Comparison of ENCODE assay signal across 8 cellular contexts in genomic region chr7:26293569-26294308, GRCh38. TPM values are rescaled to one million over a fixed set of nuclear protein-coding genes. Genes with fewer than 3 reads are reported as not detected.
DNase-seq lines count a peak whose midpoint lies in the region; ATAC-seq and TF ChIP-seq lines count a peak whose summit lies in the region.

No MANE protein-coding gene starts in this region.

- peaks cover 50% of the 10 kb centered on the region for H3K4me1 Mint-ChIP-seq in activated naive CD8-positive, alpha-beta T cell treated with anti-CD3 and anti-CD28 coated beads, Interleukin-2, amount 50 U/mL, for 24 hours
- peaks cover 9 to 13% of the 10 kb centered on the region in 2 experiments for H3K4me1 Mint-ChIP-seq in H9

- H3K9me3 Mint-ChIP-seq in activated naive CD8-positive, alpha-beta T cell treated with anti-CD3 and anti-CD28 coated beads, Interleukin-2, amount 50 U/mL, for 24 hours: no peaks in the 10 kb centered on the region
- no peaks in the 10 kb centered on the region for H3K9me3 Mint-ChIP-seq in H9

- H3K9ac ChIP-seq in H9 (ENCODE audit: extremely low read depth, insufficient read length, low read length): no peak overlapping the region

- H3K79me1 ChIP-seq in H9 (ENCODE audit: insufficient read depth, low read depth, low read length, poor library complexity, severe bottlenecking): no peaks in the 10 kb centered on the region

- H2BK5ac ChIP-seq in H9 (ENCODE audit: insufficient read length, low read length): no peak overlapping the region

- H4K91ac ChIP-seq in H9 (ENCODE audit: insufficient read length, low read depth, low read length): no peak overlapping the region

- H3K27ac Mint-ChIP-seq in activated naive CD8-positive, alpha-beta T cell treated with anti-CD3 and anti-CD28 coated beads, Interleukin-2, amount 50 U/mL, for 24 hours: peak overlapping the region; percentile 95
- no peak overlapping the region for H3K27ac Mint-ChIP-seq in H9

- no peak overlapping the region for H3K56ac ChIP-seq in H9 (ENCODE audit: insufficient read length, low read depth, low read length)

- no CpG with 5 or more reads among the region's 6 CpGs for WGBS in H9 (ENCODE audit: extremely low coverage, insufficient read length, low lambda C conversion rate)

- H4K8ac ChIP-seq in H9 (replicated peaks; ENCODE audit: insufficient read length, low read depth, low read length): no peak overlapping the region

- no peaks in the 10 kb centered on the region for H3K9me3 ChIP-seq in H9 (ENCODE audit: control insufficient read depth, low read depth, low read length)

- peak; percentile 73 for DNase-seq in SKM-1 (lab: John Stamatoyannopoulos, UW; ENCODE audit: unreplicated experiment)
- peak; percentile 60 for DNase-seq in activated naive CD8-positive, alpha-beta T cell treated with anti-CD3 and anti-CD28 coated beads, Interleukin-2, amount 50 U/mL, for 24 hours
- peak; percentile 53 to 54 for DNase-seq in stimulated activated CD8-positive, alpha-beta memory T cell treated with anti-CD3 and anti-CD28 coated beads, Interleukin-15, amount 100 ng/mL, for 48 hours (ENCODE audit: low read depth in 2 of 2)
- no peak for DNase-seq in H9
- DNase-seq in NCI-H128 (lab: John Stamatoyannopoulos, UW; ENCODE audit: unreplicated experiment): no peak
- no peak for DNase-seq in dedifferentiated amniotic fluid mesenchymal stem cell (ENCODE audit: extremely low spot score)

- no peak overlapping the region for H3K4me2 ChIP-seq in H9 (ENCODE audit: insufficient read depth, insufficient read length, low read length)

- H3K4ac ChIP-seq in H9 (ENCODE audit: low read depth, low read length): no peak overlapping the region

- H3K23me2 ChIP-seq in H9 (ENCODE audit: insufficient read length, low read depth, low read length, poor library complexity, severe bottlenecking): peaks cover 7% of the 10 kb centered on the region

- H2BK120ac ChIP-seq in H9 (ENCODE audit: low read depth, low read length, poor library complexity, severe bottlenecking): no peak overlapping the region

- no peak for TF ChIP-seq CTCF in H9 (conservative IDR thresholded peaks at IDR 0.05)

- H2BK15ac ChIP-seq in H9 (ENCODE audit: low read depth, low read length): no peak overlapping the region

- ATAC-seq in GM18519 (IDR thresholded peaks at IDR 0.05; ENCODE audit: low FRiP score, unreplicated experiment) (peak; percentile 63), HG02970 (IDR thresholded peaks at IDR 0.05; ENCODE audit: low FRiP score, unreplicated experiment) (peak; percentile 52)
- ATAC-seq in activated naive CD8-positive, alpha-beta T cell treated with anti-CD3 and anti-CD28 coated beads, Interleukin-2, amount 50 U/mL, for 24 hours: peak; percentile 90

- H3K27ac ChIP-seq in H9 (ENCODE audit: insufficient read length, low read depth, low read length): no peak overlapping the region

- H2BK20ac ChIP-seq in H9 (ENCODE audit: low read depth, low read length, poor library complexity, severe bottlenecking): no peak overlapping the region

- H2AK5ac ChIP-seq in H9 (ENCODE audit: insufficient read length, low read length): no peak overlapping the region

- no peak overlapping the region for H3K23ac ChIP-seq in H9 (ENCODE audit: insufficient read length, low read depth, low read length)

- H3K18ac ChIP-seq in H9 (ENCODE audit: insufficient read length, low read depth, low read length): no peak overlapping the region

- H4K5ac ChIP-seq in H9 (ENCODE audit: insufficient read length, low read depth, low read length): no peak overlapping the region

- peaks cover 6% of the 10 kb centered on the region for H3K36me3 Mint-ChIP-seq in activated naive CD8-positive, alpha-beta T cell treated with anti-CD3 and anti-CD28 coated beads, Interleukin-2, amount 50 U/mL, for 24 hours (ENCODE audit: low read depth)
- no peaks in the 10 kb centered on the region; a peak in 2 of 7 replicates for H3K36me3 Mint-ChIP-seq in H9 (ENCODE audit: insufficient read depth in 1 of 3, low read depth in 3 of 3)

- H3K14ac ChIP-seq in H9 (ENCODE audit: insufficient read depth, low read length): no peak overlapping the region

- H2BK12ac ChIP-seq in H9 (ENCODE audit: insufficient read length, low read depth, low read length): no peak overlapping the region

- H4K20me1 ChIP-seq in H9 (ENCODE audit: control insufficient read depth, insufficient read depth, insufficient read length): no peaks in the 10 kb centered on the region

- no peaks in the 10 kb centered on the region for H3K79me2 ChIP-seq in H9 (ENCODE audit: insufficient read depth, low read length)

- no peaks in the 10 kb centered on the region for H3K27me3 Mint-ChIP-seq in activated naive CD8-positive, alpha-beta T cell treated with anti-CD3 and anti-CD28 coated beads, Interleukin-2, amount 50 U/mL, for 24 hours
- H3K27me3 Mint-ChIP-seq in H9 (ENCODE audit: low read depth): peaks cover 2% of the 10 kb centered on the region; the same call in 1 of the 2 replicates

- H2AFZ ChIP-seq in H9 (ENCODE audit: low read length): no peak overlapping the region

- no peaks in the 10 kb centered on the region for H3K27me3 ChIP-seq in H9 (ENCODE audit: insufficient read depth, low read length)

- H3K4me3 Mint-ChIP-seq in activated naive CD8-positive, alpha-beta T cell treated with anti-CD3 and anti-CD28 coated beads, Interleukin-2, amount 50 U/mL, for 24 hours: peak overlapping the region; percentile 84
- H3K4me3 Mint-ChIP-seq in H9: no peak overlapping the region

- no peaks in the 10 kb centered on the region; the same call in 1 of the 2 replicates for H3K4me1 ChIP-seq in H9 (ENCODE audit: insufficient read depth, low read length)

- H3T11ph ChIP-seq in H9 (ENCODE audit: low read length): no peak overlapping the region

RNA-seq across cellular contexts. Expression of gene SNX10, which starts 2.1 kb away (rescaled TPM):
- total RNA-seq in H9 (2021): 9.4 and 9.6 TPM in 2 replicates

Comparison
In these comparisons a context has a peak if more than half of its experiments do, and no peak if none do; other contexts are left out.
1. DNase-seq: peak in SKM-1 (single experiment), activated naive CD8-positive, alpha-beta T cell treated with anti-CD3 and anti-CD28 coated beads, Interleukin-2, amount 50 U/mL, for 24 hours (single experiment) and stimulated activated CD8-positive, alpha-beta memory T cell treated with anti-CD3 and anti-CD28 coated beads, Interleukin-15, amount 100 ng/mL, for 48 hours (2 of 2); none in H9 (single experiment), NCI-H128 (single experiment) and dedifferentiated amniotic fluid mesenchymal stem cell (single experiment).
2. Peak in every context shown above with its lines, with median percentiles within 50 percentile points of each other: ATAC-seq.